ENCODE assay signal across 8 cellular contexts in genomic region chr14:70045715-70046535, GRCh38.
DNase-seq lines count a peak whose midpoint lies in the region; ATAC-seq, FAIRE-seq and TF ChIP-seq lines count a peak whose summit lies in the region.

No MANE protein-coding gene starts in this region.

- H3K36me3 Mint-ChIP-seq in immature natural killer cell: no peaks in the 10 kb centered on the region
- no peaks in the 10 kb centered on the region for H3K36me3 Mint-ChIP-seq in CD8-positive, alpha-beta T cell

- H4K20me1 ChIP-seq in OCI-LY1 (ENCODE audit: insufficient read depth, low read length) (no peaks in the 10 kb centered on the region), H1 (replicated peaks in 1 of 2; ENCODE audit: control insufficient read depth in 1 of 2, insufficient read depth in 2 of 2, low read length in 2 of 2) (no peaks in the 10 kb centered on the region)

- peak overlapping the region; percentile 14; the same call in 1 of the 2 replicates for H3K18ac ChIP-seq in H1 (ENCODE audit: extremely low read depth, low read length)

- no peak overlapping the region for H3K4me3 Mint-ChIP-seq in immature natural killer cell
- no peak overlapping the region for H3K4me3 Mint-ChIP-seq in CD8-positive, alpha-beta T cell

- H3K9me2 ChIP-seq in OCI-LY1 (ENCODE audit: low read depth, low read length): no peaks in the 10 kb centered on the region

- H2BK12ac ChIP-seq in H1 (ENCODE audit: low read depth, low read length): peak overlapping the region; percentile 90; the same call in 1 of the 2 replicates

- H3K9me3 ChIP-seq in OCI-LY1 (ENCODE audit: low read length) (no peaks in the 10 kb centered on the region), H1 (ENCODE audit: insufficient read depth in 2 of 2, low read depth in 1 of 2, low read length in 1 of 2) (no peaks in the 10 kb centered on the region)
- no peaks in the 10 kb centered on the region for H3K9me3 ChIP-seq in CD8-positive, alpha-beta T cell (ENCODE audit: low read length)

- no peaks in the 10 kb centered on the region for H3K79me1 ChIP-seq in H1 (ENCODE audit: low read depth, low read length)

- H3K4me2 ChIP-seq in OCI-LY1 (ENCODE audit: low read length) (no peak overlapping the region), H1 (ENCODE audit: insufficient read depth in 1 of 2, low read depth in 2 of 2, low read length in 2 of 2) (no peak overlapping the region)

- no peak overlapping the region for H3K27ac ChIP-seq in OCI-LY1 (ENCODE audit: low read depth, low read length, poor library complexity, severe bottlenecking)
- H3K27ac ChIP-seq in H1 (ENCODE audit: low read depth, low read length): no peak overlapping the region
- H3K27ac ChIP-seq in CD8-positive, alpha-beta T cell (ENCODE audit: low read depth, low read length): no peak overlapping the region

- H3K4me1 ChIP-seq in OCI-LY1 (ENCODE audit: insufficient read depth, low read length, severe bottlenecking) (no peaks in the 10 kb centered on the region), H1 (replicated peaks in 1 of 4; ENCODE audit: control insufficient read depth in 3 of 4, insufficient read depth in 4 of 4, low read length in 3 of 4) (no peaks in the 10 kb centered on the region; a peak in 2 of 7 replicates)
- H3K4me1 ChIP-seq in CD8-positive, alpha-beta T cell (ENCODE audit: insufficient read depth, low read length): no peaks in the 10 kb centered on the region

- no peak overlapping the region for H3K27ac Mint-ChIP-seq in immature natural killer cell
- H3K27ac Mint-ChIP-seq in CD8-positive, alpha-beta T cell: no peak overlapping the region

- FAIRE-seq in D721Med (lab: Jason Lieb, UNC): no peak
- peak; percentile 92 for FAIRE-seq in H1 (lab: Jason Lieb, UNC)

- TF ChIP-seq EP300 in H1 (IDR thresholded peaks at IDR 0.05; ENCODE audit: borderline replicate concordance in 1 of 2, low read depth in 2 of 2, low read length in 2 of 2): no peak

- no peak overlapping the region for H3K4me3 ChIP-seq in OCI-LY1 (ENCODE audit: low read depth, low read length, poor library complexity, severe bottlenecking)
- no peak overlapping the region for H3K4me3 ChIP-seq in H1 (ENCODE audit: extremely low read depth in 1 of 4, insufficient read depth in 2 of 4, low read depth in 3 of 4, low read length in 4 of 4)
- H3K4me3 ChIP-seq in CD8-positive, alpha-beta T cell (ENCODE audit: low read depth, low read length): no peak overlapping the region

- no peak overlapping the region for H4K5ac ChIP-seq in H1 (ENCODE audit: insufficient read length, low read depth, low read length)

- H2BK15ac ChIP-seq in H1 (ENCODE audit: low read length): peak overlapping the region; percentile 53; the same call in 1 of the 2 replicates

- H3K4ac ChIP-seq in H1 (replicated peaks; ENCODE audit: insufficient read length, low read depth, low read length): no peak overlapping the region

- no peak overlapping the region for H2BK120ac ChIP-seq in H1 (replicated peaks; ENCODE audit: low read depth, low read length)

- POLR2A ChIA-PET in H1 (lab: Charles Lee; ENCODE audit: partially characterized antibody): no interaction called here
- POLR2A ChIA-PET in CD8-positive, alpha-beta T cell (lab: Charles Lee): no interaction called here

- H4K91ac ChIP-seq in H1 (replicated peaks; ENCODE audit: insufficient read length, low read length): no peak overlapping the region

- H3K27me3 Mint-ChIP-seq in immature natural killer cell (ENCODE audit: low read depth in 3 of 3): peaks cover 5 to 9% (median 6%) of the 10 kb centered on the region in 3 donors
- H3K27me3 Mint-ChIP-seq in CD8-positive, alpha-beta T cell (ENCODE audit: low read depth): peaks cover 13% of the 10 kb centered on the region

- H3K27me3 ChIP-seq in OCI-LY1 (ENCODE audit: insufficient read depth, low read length) (no peaks in the 10 kb centered on the region), H1 (replicated peaks in 1 of 4; ENCODE audit: control insufficient read depth in 3 of 4, extremely low read depth in 1 of 4, insufficient read depth in 3 of 4, low read length in 3 of 4) (peaks cover 0 to 2% (median under 1%) of the 10 kb centered on the region in 4 experiments; a peak in 2 of 7 replicates)
- H3K27me3 ChIP-seq in CD8-positive, alpha-beta T cell (ENCODE audit: insufficient read depth, low read length): no peaks in the 10 kb centered on the region

- H2BK20ac ChIP-seq in H1 (ENCODE audit: low read length): 0 out of 2 replicates have a peak overlapping the region, but pooled peaks have one; percentile 54

- H3K79me2 ChIP-seq in OCI-LY1 (ENCODE audit: insufficient read depth, low read length): no peaks in the 10 kb centered on the region
- no peaks in the 10 kb centered on the region for H3K79me2 ChIP-seq in H1 (ENCODE audit: control insufficient read depth in 1 of 2, insufficient read depth in 2 of 2, low read length in 2 of 2)

- 50% methylated on average over 23 of the region's 23 CpGs; no CpG with 5 or more reads in 1 of the 2 experiments for WGBS in H1 (ENCODE audit: extremely low coverage in 1 of 2, insufficient coverage in 1 of 2, insufficient read length in 1 of 2, insufficient replicate concordance in 2 of 2, low coverage in 1 of 2, low lambda C conversion rate in 2 of 2, missing lambda C conversion rate in 1 of 2), 2 experiments

- no peak overlapping the region for H2AK5ac ChIP-seq in H1 (ENCODE audit: low read depth, low read length)

- no peak overlapping the region for H3K23ac ChIP-seq in H1 (ENCODE audit: insufficient read length)

- intact Hi-C loops in CD8-positive, alpha-beta T cell (cut with DNase I, micrococcal nuclease): no loop called here

- no peaks in the 10 kb centered on the region for H3K23me2 ChIP-seq in H1 (ENCODE audit: low read depth, low read length)

- ATAC-seq in HG03039 (IDR thresholded peaks at IDR 0.05; ENCODE audit: unreplicated experiment): no peak
- no peak for ATAC-seq in CD8-positive, alpha-beta T cell

- H3K9me3 Mint-ChIP-seq in immature natural killer cell: no peaks in the 10 kb centered on the region
- no peaks in the 10 kb centered on the region for H3K9me3 Mint-ChIP-seq in CD8-positive, alpha-beta T cell

- TF ChIP-seq RAD21 in H1 (IDR thresholded peaks at IDR 0.05 in 1 of 2, conservative IDR thresholded peaks at IDR 0.05 in 1 of 2; ENCODE audit: low read depth in 2 of 2, low read length in 2 of 2): peak; percentile 95 to 97

- no peak overlapping the region for H3K9ac ChIP-seq in OCI-LY1 (ENCODE audit: low read length)
- H3K9ac ChIP-seq in H1 (replicated peaks in 1 of 4; ENCODE audit: extremely low read depth in 1 of 4, low read depth in 3 of 4, low read length in 3 of 4): no peak overlapping the region

- H3F3A ChIP-seq in OCI-LY1 (ENCODE audit: insufficient read depth, low read length): no peaks in the 10 kb centered on the region

- CTCF ChIA-PET in H1 (lab: Charles Lee; ENCODE audit: partially characterized antibody): interaction anchor here (0.7 to 8.1 kb wide), 25 partner anchors 9 to 523 kb away, joined by 3 to 80 read pairs (median 3); no protein-coding TSS in a partner anchor
- CTCF ChIA-PET in CD8-positive, alpha-beta T cell (lab: Charles Lee): interaction anchor here (2.1 kb wide), 1 partner anchor 17 kb away, joined by 5 read pairs; no protein-coding TSS in a partner anchor

- no peak overlapping the region for H2BK5ac ChIP-seq in H1 (ENCODE audit: low read depth, low read length)

- no peak overlapping the region for H2AFZ ChIP-seq in OCI-LY1 (ENCODE audit: low read length)
- H2AFZ ChIP-seq in H1 (ENCODE audit: low read length): peak overlapping the region; percentile 93

- H3K4me1 Mint-ChIP-seq in immature natural killer cell: no peaks in the 10 kb centered on the region
- no peaks in the 10 kb centered on the region for H3K4me1 Mint-ChIP-seq in CD8-positive, alpha-beta T cell (ENCODE audit: low read depth)

- DNase-seq in D721Med (ENCODE audit: insufficient read length, low spot score): no peak
- DNase-seq in HuH-7.5 (ENCODE audit: low spot score): peak; percentile 54
- DNase-seq in H1 (ENCODE audit: low read depth in 1 of 2, low spot score in 2 of 2): peak; percentile 63 to 86
- DNase-seq in lung microvascular endothelial cell (ENCODE audit: low read depth in 2 of 2): peak; percentile 72 to 82
- no peak for DNase-seq in immature natural killer cell
- no peak for DNase-seq in CD8-positive, alpha-beta T cell

- no peak overlapping the region for H3K14ac ChIP-seq in H1 (ENCODE audit: insufficient read length)

- no peak for TF ChIP-seq POLR2A in H1 (IDR thresholded peaks at IDR 0.05; ENCODE audit: control extremely low read depth in 1 of 2, low read depth in 2 of 2, low read length in 2 of 2)

- H3K36me3 ChIP-seq in OCI-LY1 (ENCODE audit: insufficient read depth, low read length) (no peaks in the 10 kb centered on the region), H1 (ENCODE audit: control insufficient read depth in 2 of 4, insufficient read depth in 4 of 4, low read length in 3 of 4) (no peaks in the 10 kb centered on the region)
- H3K36me3 ChIP-seq in CD8-positive, alpha-beta T cell (ENCODE audit: insufficient read depth, low read length): no peaks in the 10 kb centered on the region

- H3K56ac ChIP-seq in H1 (replicated peaks; ENCODE audit: insufficient read length, low read depth, low read length): no peak overlapping the region

- TF ChIP-seq CTCF in D721Med (IDR thresholded peaks at IDR 0.05; ENCODE audit: insufficient read depth, missing control alignments): peak; percentile 48
- TF ChIP-seq CTCF in OCI-LY1 (IDR thresholded peaks at IDR 0.05; ENCODE audit: low read length): peak; percentile 42
- peak; percentile 93 to 95 (median 93) for TF ChIP-seq CTCF in H1 (IDR thresholded peaks at IDR 0.05; ENCODE audit: control extremely low read depth in 1 of 3, insufficient read depth in 1 of 3, low read depth in 1 of 3, low read length in 3 of 3)
- no peak for TF ChIP-seq CTCF in CD8-positive, alpha-beta T cell (IDR thresholded peaks at IDR 0.05)

- H4K8ac ChIP-seq in H1 (ENCODE audit: extremely low read depth, insufficient read depth, low read length): no peak overlapping the region

TF ChIP-seq in H1, 55 proteins besides CTCF, POLR2A, EP300 and RAD21 (continues in another document):
- TF ChIP-seq JUND (IDR thresholded peaks at IDR 0.05; ENCODE audit: low read length): 0 out of 2 replicates have a peak, but pooled peaks have one; percentile 29
- no peak for TF ChIP-seq SP1 (IDR thresholded peaks at IDR 0.05; ENCODE audit: low read depth, low read length)
- no peak for TF ChIP-seq KDM1A (IDR thresholded peaks at IDR 0.05; ENCODE audit: borderline replicate concordance, low read length)
- no peak for TF ChIP-seq HDAC6 (IDR thresholded peaks at IDR 0.05; ENCODE audit: low read depth, low read length)
- TF ChIP-seq CTBP2 (IDR thresholded peaks at IDR 0.05; ENCODE audit: borderline replicate concordance, insufficient read depth, insufficient read length, low read length): no peak
- no peak for TF ChIP-seq SRF (IDR thresholded peaks at IDR 0.05; ENCODE audit: low read depth, low read length)
- TF ChIP-seq TBP (IDR thresholded peaks at IDR 0.05; ENCODE audit: low read depth, low read length): no peak
- no peak for TF ChIP-seq BACH1 (IDR thresholded peaks at IDR 0.05; ENCODE audit: low read length)
- TF ChIP-seq YY1 (IDR thresholded peaks at IDR 0.05; ENCODE audit: low read depth, low read length): peak; percentile 82
- no peak for TF ChIP-seq TAF1 (IDR thresholded peaks at IDR 0.05; ENCODE audit: low read depth, low read length)

Comparison
In these comparisons a context has a peak if more than half of its experiments do, and no peak if none do; other contexts are left out.
1. DNase-seq: peak in HuH-7.5 (single experiment), H1 (2 of 2) and lung microvascular endothelial cell (2 of 2); none in D721Med (single experiment), immature natural killer cell (0 of 3) and CD8-positive, alpha-beta T cell (0 of 7).